16 cellular contexts compared by ENCODE assay signal in genomic region chr18:70328169-70328568, GRCh38. TPM values are rescaled to one million over a fixed set of nuclear protein-coding genes. Genes with fewer than 3 reads are reported as not detected.
DNase-seq lines count a peak whose midpoint lies in the region; ATAC-seq and TF ChIP-seq lines count a peak whose summit lies in the region.
"Had no signal": no experiment of that assay in that cellular context is flagged by ENCODE, and none has a peak within 500 bp of the region (broad histone marks: within the 10 kb centered on the region; RNA-seq: fewer than 3 reads in every experiment).

No MANE protein-coding gene starts in this region.

- peaks cover 51% of the 10 kb centered on the region for H3K36me3 ChIP-seq in GM23248 (ENCODE audit: low read depth)
- H3K36me3 ChIP-seq in thoracic aorta = peaks cover 7% of the 10 kb centered on the region

- H3K27me3 ChIP-seq in GM23248 (replicated peaks; ENCODE audit: insufficient read depth) = no peaks in the 10 kb centered on the region
- no peaks in the 10 kb centered on the region for H3K27me3 ChIP-seq in thoracic aorta (replicated peaks; ENCODE audit: insufficient read depth)

- no peak overlapping the region for H3K9ac ChIP-seq in GM23248
- H3K9ac ChIP-seq: KMS-11 had no signal

- H3K36me3 Mint-ChIP-seq in chondrocyte (ENCODE audit: low read depth) = peaks cover 4% of the 10 kb centered on the region
- H3K36me3 Mint-ChIP-seq: CD8-positive, alpha-beta T cell had no signal

- H2AFZ ChIP-seq in GM23248 = no peak overlapping the region

- H3K4me2 ChIP-seq in GM23248 (ENCODE audit: unreplicated experiment) = no peak overlapping the region
- H3K4me2 ChIP-seq: KMS-11 had no signal

- DNase-seq in GM23248 (no peak), chondrocyte (ENCODE audit: low spot score) (no peak), thoracic aorta (ENCODE audit: low spot score) (no peak), NCI-H2029 (lab: John Stamatoyannopoulos, UW) (no peak)
- DNase-seq in activated naive CD4-positive, alpha-beta T cell treated with Interleukin-2 at 50 U/mL for 16 hours = no peak
- DNase-seq: AML-193; CD8-positive, alpha-beta T cell; COR-L47; DMS 273 treated with DMSO at 0.1 percent for 48 hours; DMS53; DND-41; EL; H9 had no signal

- H3K9me3 ChIP-seq in GM23248 (ENCODE audit: low read depth) (no peaks in the 10 kb centered on the region), thoracic aorta (no peaks in the 10 kb centered on the region)

- peaks cover 39% of the 10 kb centered on the region for H3K4me1 ChIP-seq in GM23248 (ENCODE audit: insufficient read depth)
- H3K4me1 ChIP-seq in thoracic aorta (ENCODE audit: control insufficient read depth in 1 of 2, low read depth in 2 of 2) = peaks cover 10 to 20% of the 10 kb centered on the region in 2 donors

- H3K4me3 ChIP-seq in GM23248 = no peak overlapping the region
- H3K4me3 ChIP-seq in thoracic aorta = no peak overlapping the region
- H3K4me3 ChIP-seq: GM12878 had no signal

- H3K4me3 Mint-ChIP-seq in chondrocyte (ENCODE audit: unreplicated experiment) = no peak overlapping the region
- H3K4me3 Mint-ChIP-seq: CD8-positive, alpha-beta T cell; H9 had no signal

- H3K27ac ChIP-seq in GM23248 = peak overlapping the region; percentile 36
- peak overlapping the region; percentile 65 to 77 for H3K27ac ChIP-seq in thoracic aorta
- H3K27ac ChIP-seq: KMS-11 had no signal

- H3K79me2 ChIP-seq in GM23248 (ENCODE audit: insufficient read depth) = peaks cover 95% of the 10 kb centered on the region

- H3K9me2 ChIP-seq in GM23248 (ENCODE audit: insufficient read depth) = no peaks in the 10 kb centered on the region

- in situ Hi-C loops in GM23248 (cut with MboI) = no loop called here

- ATAC-seq in thoracic aorta (ENCODE audit: insufficient number of reproducible peaks, low FRiP score, low read depth) = no peak
- ATAC-seq in GM18909 (IDR thresholded peaks at IDR 0.05; ENCODE audit: poor library complexity, unreplicated experiment) = no peak
- ATAC-seq: CD8-positive, alpha-beta T cell; GM12878 had no signal

- H3K4me1 Mint-ChIP-seq in chondrocyte (ENCODE audit: low read depth) = peaks cover 32% of the 10 kb centered on the region

- H3K27ac Mint-ChIP-seq in chondrocyte (ENCODE audit: unreplicated experiment) = peak overlapping the region; percentile 88
- H3K27ac Mint-ChIP-seq: CD8-positive, alpha-beta T cell; H9 had no signal

- WGBS in GM23248 (ENCODE audit: low coverage in 1 of 2, low lambda C conversion rate in 2 of 2, missing lambda C conversion rate in 2 of 2), 2 experiments = 97 to 99% methylated on average over 4 of the region's 4 CpGs

- TF ChIP-seq CTCF in chondrocyte (IDR thresholded peaks at IDR 0.05) = no peak
- no peak for TF ChIP-seq CTCF in thoracic aorta (IDR thresholded peaks at IDR 0.05)

- H3K9me3 Mint-ChIP-seq in chondrocyte (ENCODE audit: low read depth) = no peaks in the 10 kb centered on the region
- H3K9me3 Mint-ChIP-seq: CD8-positive, alpha-beta T cell; H9 had no signal

- no peaks in the 10 kb centered on the region for H3K27me3 Mint-ChIP-seq in chondrocyte (ENCODE audit: low read depth)

- peaks cover 64% of the 10 kb centered on the region for H3F3A ChIP-seq in GM23248 (ENCODE audit: insufficient read depth)

- no peaks in the 10 kb centered on the region for H4K20me1 ChIP-seq in GM23248 (ENCODE audit: insufficient read depth)

RNA-seq across cellular contexts. Expression of gene SOCS6, which starts 39.3 kb away (rescaled TPM):
- 43.7 and 48.1 TPM in 2 replicates for total RNA-seq in GM23248 (2014; rRNA removed; shearing (Covaris generic))
- polyA plus RNA-seq in GM23248 (2016; fragmentation: Nextera tagmentation; extraction: Ambion mirVana) = 30.0 and 31.7 TPM in 2 replicates
- total RNA-seq in chondrocyte (16.4 to 18.5 TPM (median 17.3 TPM) in 3 replicates), thoracic aorta (10 to 100 TPM; 20.3 to 21.3 TPM)
